10 cellular contexts compared by ENCODE assay signal in the genomic region with DNA sequence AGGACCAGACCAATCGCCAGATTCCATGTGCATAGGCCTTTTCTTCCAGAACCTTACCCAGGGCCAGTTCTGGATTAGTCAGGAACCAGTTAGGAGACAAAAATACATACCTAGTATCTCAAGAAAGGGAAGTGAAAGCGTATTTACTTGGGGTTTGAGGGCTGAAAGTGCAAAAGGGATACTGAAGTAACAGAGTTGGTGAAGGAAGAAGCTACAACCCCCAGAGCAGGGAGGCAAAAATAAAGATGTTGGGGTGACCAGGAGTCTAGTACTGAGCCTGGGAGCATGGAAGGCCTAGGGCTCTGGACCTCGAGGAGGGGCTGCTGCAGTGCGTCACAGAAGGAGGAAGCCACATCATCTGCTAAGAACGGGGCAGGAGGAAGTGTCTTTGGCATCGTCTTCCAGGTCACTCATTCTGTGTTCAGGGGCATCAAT. TPM values are rescaled to one million over a fixed set of nuclear protein-coding genes. Genes with fewer than 3 reads are reported as not detected.
A peak's percentile ranks its signal among the peaks of the same experiment; 100 is the strongest.
DNase-seq lines count a peak whose midpoint lies in the region; ATAC-seq and TF ChIP-seq lines count a peak whose summit lies in the region.
"Had no signal": no experiment of that assay in that cellular context is flagged by ENCODE, and none has a peak within 500 bp of the region (broad histone marks: within the 10 kb centered on the region; RNA-seq: fewer than 3 reads in every experiment).

No MANE protein-coding gene starts in this region.

- POLR2A ChIA-PET in activated CD4-positive, alpha-beta T cell treated with anti-CD3 and anti-CD28 coated beads, Interleukin-2, amount 10 ng/mL, durations not matched to agents 7 days and 5 days (lab: Charles Lee): no interaction called here

- H3K27ac Mint-ChIP-seq in activated CD4-positive, alpha-beta T cell treated with anti-CD3 and anti-CD28 coated beads, Interleukin-2, amount 10 ng/mL, durations not matched to agents 7 days and 5 days: peak overlapping the region; percentile 88

- H3K9me3 Mint-ChIP-seq in activated CD4-positive, alpha-beta T cell treated with anti-CD3 and anti-CD28 coated beads, Interleukin-2, amount 10 ng/mL, durations not matched to agents 7 days and 5 days: no peaks in the 10 kb centered on the region

- CTCF ChIA-PET in activated CD4-positive, alpha-beta T cell treated with anti-CD3 and anti-CD28 coated beads, Interleukin-2, amount 10 ng/mL, durations not matched to agents 7 days and 5 days (lab: Charles Lee): no interaction called here

- H3K4me3 ChIP-seq in spleen: peak overlapping the region in 1 of 8 donors; percentile 21
- H3K4me3 ChIP-seq in tibial nerve: no peak overlapping the region

- no peaks in the 10 kb centered on the region for H3K27me3 Mint-ChIP-seq in activated CD4-positive, alpha-beta T cell treated with anti-CD3 and anti-CD28 coated beads, Interleukin-2, amount 10 ng/mL, durations not matched to agents 7 days and 5 days

- no peak for DNase-seq in activated CD4-positive, alpha-beta T cell treated with anti-CD3 and anti-CD28 coated beads, Interleukin-2, amount 10 ng/mL, durations not matched to agents 7 days and 5 days
- no peak for DNase-seq in activated CD4-positive, alpha-beta T cell treated with anti-CD3 and anti-CD28 coated beads, Interleukin-2, amount 50 U/mL, for 48 hours
- peak; percentile 63 for DNase-seq in SIG-M5 treated with dmso at 0.1 percent for 504 hours (lab: John Stamatoyannopoulos, UW; ENCODE audit: unreplicated experiment)
- peak; percentile 72 for DNase-seq in spleen
- no peak for DNase-seq in tibial nerve (ENCODE audit: low spot score in 2 of 2)
- no peak for DNase-seq in stimulated activated CD4-positive, alpha-beta T cell treated with anti-CD3 and anti-CD28 coated beads, Interleukin-4, amount 100 ng/mL, for 24 hours
- no peak for DNase-seq in NCI-H1092 (lab: John Stamatoyannopoulos, UW)

- H3K4me3 Mint-ChIP-seq in activated CD4-positive, alpha-beta T cell treated with anti-CD3 and anti-CD28 coated beads, Interleukin-2, amount 10 ng/mL, durations not matched to agents 7 days and 5 days: no peak overlapping the region
- H3K4me3 Mint-ChIP-seq: nephron had no signal

- no peak for TF ChIP-seq EP300 in tibial nerve (IDR thresholded peaks at IDR 0.05)

- H3K36me3 Mint-ChIP-seq in activated CD4-positive, alpha-beta T cell treated with anti-CD3 and anti-CD28 coated beads, Interleukin-2, amount 10 ng/mL, durations not matched to agents 7 days and 5 days (ENCODE audit: low read depth): no peaks in the 10 kb centered on the region

- H3K27ac ChIP-seq in spleen (peak overlapping the region in 7 of 8 donors; percentile 7 to 72 (median 46)), tibial nerve (no peak overlapping the region)
- H3K27ac ChIP-seq: RWPE1 had no signal

- 30 to 48% (median 38%) methylated on average over 6 of the region's 6 CpGs for WGBS in spleen, 5 donors
- WGBS in tibial nerve, 2 donors: 70 to 82% methylated on average over 6 of the region's 6 CpGs

- H3K4me1 ChIP-seq in spleen (peaks cover 0 to 16% (median 7%) of the 10 kb centered on the region in 6 donors), tibial nerve (no peaks in the 10 kb centered on the region)

- H3K4me1 Mint-ChIP-seq in activated CD4-positive, alpha-beta T cell treated with anti-CD3 and anti-CD28 coated beads, Interleukin-2, amount 10 ng/mL, durations not matched to agents 7 days and 5 days: peaks cover 25% of the 10 kb centered on the region

- H3K27me3 ChIP-seq in spleen (replicated peaks in 1 of 7): peaks cover 0 to 7% (median 0%) of the 10 kb centered on the region in 7 donors
- no peaks in the 10 kb centered on the region for H3K27me3 ChIP-seq in tibial nerve

- intact Hi-C loops in spleen (cut with DNase I; ENCODE audit: low total_unique reads): no loop called here

- TF ChIP-seq POLR2A in spleen (IDR thresholded peaks at IDR 0.05): no peak
- no peak for TF ChIP-seq POLR2A in tibial nerve (IDR thresholded peaks at IDR 0.05)

- H3K9me3 ChIP-seq in spleen (no peaks in the 10 kb centered on the region), tibial nerve (no peaks in the 10 kb centered on the region)

- peak; percentile 86 for ATAC-seq in HG02852 (IDR thresholded peaks at IDR 0.05; ENCODE audit: unreplicated experiment)

- H3K36me3 ChIP-seq in spleen: no peaks in the 10 kb centered on the region
- no peaks in the 10 kb centered on the region for H3K36me3 ChIP-seq in tibial nerve

- no peak for TF ChIP-seq CTCF in spleen (IDR thresholded peaks at IDR 0.05 in 8 of 11, conservative IDR thresholded peaks at IDR 0.05 in 3 of 11)
- TF ChIP-seq CTCF in tibial nerve (IDR thresholded peaks at IDR 0.05): no peak

RNA-seq across cellular contexts. Expression of a gene that starts 38.3 kb away (rescaled TPM):
- 1 to 10 TPM; 4.2 to 5.2 TPM for total RNA-seq in activated CD4-positive, alpha-beta T cell treated with anti-CD3 and anti-CD28 coated beads, Interleukin-2, amount 10 ng/mL, durations not matched to agents 7 days and 5 days
- total RNA-seq in spleen (1 to 10 TPM in 3 of 7 donors, under 1 TPM in 3, not detected in 1; 0.42 to 3.7 (median 1.2) TPM), tibial nerve (not detected)
- polyA plus RNA-seq in spleen: under 1 TPM; 0.13 to 0.57 (median 0.24) TPM

RNA-seq across cellular contexts. Expression of a gene that starts 38.9 kb away (rescaled TPM):
- total RNA-seq in activated CD4-positive, alpha-beta T cell treated with anti-CD3 and anti-CD28 coated beads, Interleukin-2, amount 10 ng/mL, durations not matched to agents 7 days and 5 days: not detected
- not detected for total RNA-seq in spleen
- not detected for polyA plus RNA-seq in spleen
- not detected for total RNA-seq in tibial nerve

RNA-seq across cellular contexts. Expression of a gene that starts 40.6 kb away (rescaled TPM):
- total RNA-seq in activated CD4-positive, alpha-beta T cell treated with anti-CD3 and anti-CD28 coated beads, Interleukin-2, amount 10 ng/mL, durations not matched to agents 7 days and 5 days: 1,000 to 10,000 TPM; 1,440 to 1,524 TPM
- total RNA-seq in spleen: 1,000 to 10,000 TPM in 1 of 7 donors, 100 to 1,000 TPM in 6; 401 to 1,447 (median 668) TPM
- 100 to 1,000 TPM; 259 to 548 (median 322) TPM for polyA plus RNA-seq in spleen
- total RNA-seq in tibial nerve: 1,000 to 10,000 TPM in 3 of 4 donors, 100 to 1,000 TPM in 1; 995 to 1,349 (median 1,139) TPM

RNA-seq across cellular contexts. Expression of a gene that starts 45.2 kb away (rescaled TPM):
- total RNA-seq in activated CD4-positive, alpha-beta T cell treated with anti-CD3 and anti-CD28 coated beads, Interleukin-2, amount 10 ng/mL, durations not matched to agents 7 days and 5 days: 10 to 100 TPM; 52.1 to 59.9 TPM
- total RNA-seq in spleen (10 to 100 TPM; 29.8 to 56.3 (median 49.9) TPM), tibial nerve (10 to 100 TPM; 38.0 to 72.6 (median 46.7) TPM)
- 10 to 100 TPM; 77.8 to 83.1 (median 78.9) TPM for polyA plus RNA-seq in spleen

Comparison
In these comparisons a context has a peak if more than half of its experiments do, and no peak if none do; other contexts are left out.
1. DNase-seq: peak in SIG-M5 treated with dmso at 0.1 percent for 504 hours (single experiment) and spleen (single experiment); none in activated CD4-positive, alpha-beta T cell treated with anti-CD3 and anti-CD28 coated beads, Interleukin-2, amount 10 ng/mL, durations not matched to agents 7 days and 5 days (single experiment), activated CD4-positive, alpha-beta T cell treated with anti-CD3 and anti-CD28 coated beads, Interleukin-2, amount 50 U/mL, for 48 hours (0 of 2), tibial nerve (0 of 2), stimulated activated CD4-positive, alpha-beta T cell treated with anti-CD3 and anti-CD28 coated beads, Interleukin-4, amount 100 ng/mL, for 24 hours (single experiment) and NCI-H1092 (single experiment).
2. H3K27ac ChIP-seq: peak in spleen (7 of 8); none in tibial nerve (0 of 4).